33 cellular contexts compared by ENCODE assay signal in genomic region chr3:47143068-47143467, GRCh38.
"Had no signal": no experiment of that assay in that cellular context is flagged by ENCODE, and none has a peak within 500 bp of the region (broad histone marks: within the 10 kb centered on the region; RNA-seq: fewer than 3 reads in every experiment).

No MANE protein-coding gene starts in this region.

- H3K9me3 Mint-ChIP-seq: activated B cell treated with CpG ODN at 0.5 μM for 24 hours; dendritic cell treated with granulocyte-macrophage colony-stimulating factor and Interleukin-4, amounts not matched to agents 40 ng/mL and 50 ng/mL, for 4 days; T-helper 2 cell treated with Interferon-gamma antibody and Interleukin-4, amounts not matched to agents 5 μg/mL and 100 μg/mL, for 36 hours had no signal

- H3K27me3 Mint-ChIP-seq: activated B cell treated with CpG ODN at 0.5 μM for 24 hours; activated CD8-positive, alpha-beta memory T cell treated with anti-CD3 and anti-CD28 coated beads, Interleukin-2, amount 10 ng/mL, durations not matched to agents 7 days and 5 days; activated CD8-positive, alpha-beta T cell treated with anti-CD3 and anti-CD28 coated beads for 36 hours; activated naive CD8-positive, alpha-beta T cell treated with anti-CD3 and anti-CD28 coated beads, Interleukin-2, amount 10 ng/mL, durations not matched to agents 7 days and 5 days; brain; dendritic cell treated with granulocyte-macrophage colony-stimulating factor and Interleukin-4, amounts not matched to agents 40 ng/mL and 50 ng/mL, for 4 days; T-helper 17 cell had no signal

- DNase-seq: activated B cell treated with CpG ODN at 0.5 μM for 24 hours; activated CD4-positive, alpha-beta T cell treated with anti-CD3 and anti-CD28 coated beads for 48 hours; activated CD4-positive, alpha-beta T cell treated with anti-CD3 and anti-CD28 coated beads, Interleukin-2, amount 50 U/mL, for 1 hour; activated CD4-positive, alpha-beta T cell treated with anti-CD3 and anti-CD28 coated beads, Interleukin-2, amount 50 U/mL, for 48 hours; activated CD8-positive, alpha-beta memory T cell treated with anti-CD3 and anti-CD28 coated beads, Interleukin-2, amount 10 ng/mL, durations not matched to agents 7 days and 5 days; activated CD8-positive, alpha-beta memory T cell treated with anti-CD3 and anti-CD28 coated beads, Interleukin-2, amount 50 U/mL, for 4 hours; activated CD8-positive, alpha-beta T cell treated with anti-CD3 and anti-CD28 coated beads for 36 hours; activated gamma-delta T cell; activated naive CD4-positive, alpha-beta T cell treated with anti-CD3 and anti-CD28 coated beads, Interleukin-2, amount 50 U/mL, for 16 hours; activated naive CD4-positive, alpha-beta T cell treated with Interleukin-2 at 50 U/mL for 16 hours; activated naive CD8-positive, alpha-beta T cell treated with anti-CD3 and anti-CD28 coated beads, Interleukin-2, amount 10 ng/mL, durations not matched to agents 7 days and 5 days; activated T-cell treated with anti-CD3 and anti-CD28 coated beads, Interleukin-2, amount 50 U/mL, for 1 hour; activated T-cell treated with anti-CD3 and anti-CD28 coated beads, Interleukin-2, amount 50 U/mL, for 48 hours; central memory CD4-positive, alpha-beta T cell; cerebellar nuclear complex; dorsolateral prefrontal cortex; effector memory CD4-positive, alpha-beta T cell; endodermal cell; foreskin fibroblast; head of caudate nucleus; T-helper 1 cell; T-helper 17 cell; T1000; WERI-Rb-1 had no signal

- H3K4me1 ChIP-seq: ascending aorta, breast epithelium had no signal

- H3K36me3 ChIP-seq: ascending aorta, breast epithelium, cardiac muscle cell, WERI-Rb-1 had no signal

- H3K27ac ChIP-seq: ascending aorta, breast epithelium, cardiac muscle cell, coronary artery, dorsolateral prefrontal cortex, WERI-Rb-1 had no signal

- H3K9me3 ChIP-seq: ascending aorta, breast epithelium had no signal

- H3K4me3 Mint-ChIP-seq: activated B cell treated with CpG ODN at 0.5 μM for 24 hours; activated CD8-positive, alpha-beta memory T cell treated with anti-CD3 and anti-CD28 coated beads, Interleukin-2, amount 10 ng/mL, durations not matched to agents 7 days and 5 days; activated CD8-positive, alpha-beta T cell treated with anti-CD3 and anti-CD28 coated beads for 36 hours; activated naive CD8-positive, alpha-beta T cell treated with anti-CD3 and anti-CD28 coated beads, Interleukin-2, amount 10 ng/mL, durations not matched to agents 7 days and 5 days; brain; dendritic cell treated with granulocyte-macrophage colony-stimulating factor and Interleukin-4, amounts not matched to agents 40 ng/mL and 50 ng/mL, for 4 days; endodermal cell; T-helper 17 cell; T-helper 2 cell treated with Interferon-gamma antibody and Interleukin-4, amounts not matched to agents 5 μg/mL and 100 μg/mL, for 36 hours had no signal

- H3K27me3 ChIP-seq: ascending aorta, breast epithelium, cardiac muscle cell, dorsolateral prefrontal cortex had no signal

- H3K4me3 ChIP-seq: ascending aorta, breast epithelium, cardiac muscle cell, coronary artery, dorsolateral prefrontal cortex had no signal

- H3K27ac Mint-ChIP-seq: activated B cell treated with CpG ODN at 0.5 μM for 24 hours; activated CD8-positive, alpha-beta memory T cell treated with anti-CD3 and anti-CD28 coated beads, Interleukin-2, amount 10 ng/mL, durations not matched to agents 7 days and 5 days; activated CD8-positive, alpha-beta T cell treated with anti-CD3 and anti-CD28 coated beads for 36 hours; activated naive CD8-positive, alpha-beta T cell treated with anti-CD3 and anti-CD28 coated beads, Interleukin-2, amount 10 ng/mL, durations not matched to agents 7 days and 5 days; brain; dendritic cell treated with granulocyte-macrophage colony-stimulating factor and Interleukin-4, amounts not matched to agents 40 ng/mL and 50 ng/mL, for 4 days; endodermal cell; T-helper 2 cell treated with Interferon-gamma antibody and Interleukin-4, amounts not matched to agents 5 μg/mL and 100 μg/mL, for 36 hours had no signal

- ATAC-seq: activated CD4-positive, CD25-positive, alpha-beta regulatory T cell treated with anti-CD3 and anti-CD28 coated beads, Interleukin-2, amount 50 U/mL, for 24 hours; activated CD8-positive, alpha-beta memory T cell treated with anti-CD3 and anti-CD28 coated beads, Interleukin-2, amount 10 ng/mL, durations not matched to agents 7 days and 5 days; activated CD8-positive, alpha-beta T cell treated with anti-CD3 and anti-CD28 coated beads for 36 hours; esophagus mucosa; T-helper 17 cell had no signal
